In genomic region chr10:34954142-34954541, GRCh38 we compare ENCODE assay signal across 18 cellular contexts.
A peak's percentile ranks its signal among the peaks of the same experiment; 100 is the strongest.
DNase-seq lines count a peak whose midpoint lies in the region; ATAC-seq and TF ChIP-seq lines count a peak whose summit lies in the region.
"Had no signal": no experiment of that assay in that cellular context is flagged by ENCODE, and none has a peak within 500 bp of the region (broad histone marks: within the 10 kb centered on the region; RNA-seq: fewer than 3 reads in every experiment).

No MANE protein-coding gene starts in this region.

- TF ChIP-seq CTCF in C4-2B (conservative IDR thresholded peaks at IDR 0.05), result no peak
- no peak for TF ChIP-seq CTCF in RWPE2 (IDR thresholded peaks at IDR 0.05; ENCODE audit: poor library complexity, severe bottlenecking)
- no peak for TF ChIP-seq CTCF in left lung (IDR thresholded peaks at IDR 0.05)
- TF ChIP-seq CTCF in testis (IDR thresholded peaks at IDR 0.05), result no peak

- no peak overlapping the region for H3K4me3 ChIP-seq in RWPE2 (ENCODE audit: severe bottlenecking)
- H3K4me3 ChIP-seq in left lung, result no peak overlapping the region
- H3K4me3 ChIP-seq in testis, result no peak overlapping the region
- H3K4me3 ChIP-seq: spleen had no signal

- H3K27me3 ChIP-seq in RWPE2 (ENCODE audit: insufficient read depth, poor library complexity, severe bottlenecking) (no peaks in the 10 kb centered on the region), left lung (no peaks in the 10 kb centered on the region), testis (no peaks in the 10 kb centered on the region)
- H3K27me3 ChIP-seq: spleen had no signal

- POLR2A ChIA-PET in activated CD4-positive, alpha-beta T cell treated with anti-CD3 and anti-CD28 coated beads for 36 hours (lab: Charles Lee), result no interaction called here

- peak; percentile 82 for ATAC-seq in RWPE2 (ENCODE audit: low read depth)
- peak; percentile 82 for ATAC-seq in left lung
- ATAC-seq in GM21528 (IDR thresholded peaks at IDR 0.05; ENCODE audit: low FRiP score, unreplicated experiment), result no peak
- ATAC-seq in activated CD4-positive, alpha-beta T cell treated with anti-CD3 and anti-CD28 coated beads for 36 hours, result no peak
- ATAC-seq: activated CD8-positive, alpha-beta memory T cell treated with anti-CD3 and anti-CD28 coated beads, Interleukin-2, amount 10 ng/mL, durations not matched to agents 7 days and 5 days had no signal

- H3K27ac ChIP-seq in C4-2B (peak overlapping the region; percentile 62), RWPE2 (ENCODE audit: poor library complexity, severe bottlenecking) (no peak overlapping the region), left lung (no peak overlapping the region), testis (no peak overlapping the region)
- H3K27ac ChIP-seq: KMS-11, spleen had no signal

- CTCF ChIA-PET in activated CD4-positive, alpha-beta T cell treated with anti-CD3 and anti-CD28 coated beads for 36 hours (lab: Charles Lee), result interaction anchor here (0.6 kb wide), 1 partner anchor 13 kb away, joined by 3 read pairs; no protein-coding TSS in a partner anchor

- H3K9me3 Mint-ChIP-seq in activated CD4-positive, alpha-beta T cell treated with anti-CD3 and anti-CD28 coated beads for 36 hours (ENCODE audit: low read depth), result no peaks in the 10 kb centered on the region

- peaks cover 13% of the 10 kb centered on the region for H3K4me1 ChIP-seq in RWPE2 (ENCODE audit: insufficient read depth, poor library complexity, severe bottlenecking)
- H3K4me1 ChIP-seq in left lung, result no peaks in the 10 kb centered on the region
- H3K4me1 ChIP-seq in testis, result no peaks in the 10 kb centered on the region
- H3K4me1 ChIP-seq: spleen had no signal

- no peaks in the 10 kb centered on the region for H3K27me3 Mint-ChIP-seq in activated CD4-positive, alpha-beta T cell treated with anti-CD3 and anti-CD28 coated beads for 36 hours
- H3K27me3 Mint-ChIP-seq: activated CD8-positive, alpha-beta memory T cell treated with anti-CD3 and anti-CD28 coated beads, Interleukin-2, amount 10 ng/mL, durations not matched to agents 7 days and 5 days; activated naive CD8-positive, alpha-beta T cell had no signal

- no peak overlapping the region for H3K4me3 Mint-ChIP-seq in activated CD4-positive, alpha-beta T cell treated with anti-CD3 and anti-CD28 coated beads for 36 hours
- H3K4me3 Mint-ChIP-seq: activated CD8-positive, alpha-beta memory T cell treated with anti-CD3 and anti-CD28 coated beads, Interleukin-2, amount 10 ng/mL, durations not matched to agents 7 days and 5 days; activated naive CD8-positive, alpha-beta T cell had no signal

- WGBS in testis, 2 donors, result 77 to 81% methylated on average over 5 of the region's 5 CpGs

- H3K36me3 Mint-ChIP-seq in activated CD4-positive, alpha-beta T cell treated with anti-CD3 and anti-CD28 coated beads for 36 hours (ENCODE audit: low read depth), result no peaks in the 10 kb centered on the region
- H3K36me3 Mint-ChIP-seq: activated CD8-positive, alpha-beta memory T cell treated with anti-CD3 and anti-CD28 coated beads, Interleukin-2, amount 10 ng/mL, durations not matched to agents 7 days and 5 days; activated naive CD8-positive, alpha-beta T cell had no signal

- intact Hi-C loops in left lung (cut with DNase I) (no loop called here), testis (cut with DNase I; ENCODE audit: low total_unique reads) (no loop called here)
- intact Hi-C loops in activated CD4-positive, alpha-beta T cell treated with anti-CD3 and anti-CD28 coated beads for 36 hours (cut with DNase I, micrococcal nuclease), result no loop called here

- peaks cover 6% of the 10 kb centered on the region for H3K4me1 Mint-ChIP-seq in activated CD4-positive, alpha-beta T cell treated with anti-CD3 and anti-CD28 coated beads for 36 hours
- H3K4me1 Mint-ChIP-seq: activated CD8-positive, alpha-beta memory T cell treated with anti-CD3 and anti-CD28 coated beads, Interleukin-2, amount 10 ng/mL, durations not matched to agents 7 days and 5 days had no signal

- no peak overlapping the region for H3K27ac Mint-ChIP-seq in activated CD4-positive, alpha-beta T cell treated with anti-CD3 and anti-CD28 coated beads for 36 hours
- H3K27ac Mint-ChIP-seq: activated CD8-positive, alpha-beta memory T cell treated with anti-CD3 and anti-CD28 coated beads, Interleukin-2, amount 10 ng/mL, durations not matched to agents 7 days and 5 days; activated naive CD8-positive, alpha-beta T cell had no signal

- peak; percentile 80 for DNase-seq in NCI-H1105 (lab: John Stamatoyannopoulos, UW)
- peak; percentile 76 for DNase-seq in RWPE2 (ENCODE audit: low spot score)
- DNase-seq in left lung, result peak; percentile 85 to 86
- no peak for DNase-seq in testis
- no peak for DNase-seq in putamen (ENCODE audit: low spot score)
- DNase-seq in activated CD4-positive, alpha-beta T cell treated with anti-CD3 and anti-CD28 coated beads for 36 hours, result no peak
- DNase-seq: activated CD8-positive, alpha-beta memory T cell treated with anti-CD3 and anti-CD28 coated beads, Interleukin-2, amount 10 ng/mL, durations not matched to agents 7 days and 5 days; cerebellar nuclear complex; erythroblast; mesenchymal stem cell; NCI-H524 treated with DMSO at 0.1 percent for 48 hours; occipital lobe; SHP77; spleen had no signal

- no peaks in the 10 kb centered on the region for H3K36me3 ChIP-seq in RWPE2 (ENCODE audit: low read depth)
- H3K36me3 ChIP-seq in left lung, result no peaks in the 10 kb centered on the region
- H3K36me3 ChIP-seq in testis (ENCODE audit: low read depth, missing control alignments), result no peaks in the 10 kb centered on the region
- H3K36me3 ChIP-seq: spleen had no signal

- no peak for TF ChIP-seq POLR2A in testis (IDR thresholded peaks at IDR 0.05)

- H3K9me3 ChIP-seq in RWPE2 (ENCODE audit: severe bottlenecking) (no peaks in the 10 kb centered on the region), left lung (no peaks in the 10 kb centered on the region), testis (no peaks in the 10 kb centered on the region)
- H3K9me3 ChIP-seq: spleen had no signal

Comparison
In these comparisons a context has a peak if more than half of its experiments do, and no peak if none do; other contexts are left out.
1. DNase-seq: peak in NCI-H1105 (single experiment), RWPE2 (single experiment) and left lung (2 of 2); none in testis (single experiment), putamen (single experiment) and activated CD4-positive, alpha-beta T cell treated with anti-CD3 and anti-CD28 coated beads for 36 hours (single experiment).
2. ATAC-seq: peak in RWPE2 (single experiment) and left lung (single experiment); none in GM21528 (single experiment) and activated CD4-positive, alpha-beta T cell treated with anti-CD3 and anti-CD28 coated beads for 36 hours (single experiment).